Comparison of ENCODE assay signal across 14 cellular contexts in the genomic region with DNA sequence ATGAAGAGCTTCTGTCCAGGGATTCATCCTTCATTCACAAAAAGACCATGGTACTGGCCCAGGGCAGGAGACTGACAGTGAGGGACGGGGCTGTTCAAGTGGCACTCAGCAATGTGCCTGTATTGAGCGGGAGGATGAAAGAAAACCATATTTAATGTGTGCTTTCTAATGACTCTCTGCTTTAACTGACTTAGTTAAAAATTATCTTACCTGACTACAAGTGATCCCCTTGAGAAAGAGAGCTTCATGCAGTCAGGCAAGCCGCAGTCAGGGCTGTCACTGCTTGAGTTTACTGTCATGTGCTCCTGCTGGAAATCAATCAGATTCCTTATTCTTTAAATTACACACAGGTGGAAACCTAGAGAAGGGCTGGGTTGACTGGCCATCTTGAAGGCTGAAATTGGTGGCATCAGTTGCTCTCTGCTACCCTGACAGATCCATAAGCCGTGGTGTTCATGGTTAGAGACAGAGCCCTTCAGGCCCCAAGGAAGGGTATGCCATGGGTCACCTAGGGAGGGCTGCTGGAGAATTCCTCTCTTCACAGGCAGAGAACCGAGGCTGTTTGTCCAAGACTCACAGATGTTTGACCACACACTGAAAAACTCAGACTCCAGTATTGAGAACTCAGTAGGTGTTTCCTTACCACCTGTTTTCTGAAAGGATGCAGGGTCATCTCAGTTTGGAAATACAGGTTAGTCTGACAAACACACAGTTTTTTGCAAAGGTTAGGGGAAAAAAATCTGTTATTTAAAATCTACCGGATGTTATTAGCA.
DNase-seq lines count a peak whose midpoint lies in the region; ATAC-seq and TF ChIP-seq lines count a peak whose summit lies in the region.
"Had no signal": no experiment of that assay in that cellular context is flagged by ENCODE, and none has a peak within 500 bp of the region (broad histone marks: within the 10 kb centered on the region; RNA-seq: fewer than 3 reads in every experiment).

No MANE protein-coding gene starts in this region.

- peak overlapping the region; percentile 35 for H2BK5ac ChIP-seq in mesenchymal stem cell (ENCODE audit: low read depth, low read length, poor library complexity, severe bottlenecking)

- intact Hi-C loops in MCF 10A (cut with micrococcal nuclease), result no loop called here

- H3K4me3 Mint-ChIP-seq in MCF 10A (ENCODE audit: unreplicated experiment), result no peak overlapping the region
- H3K4me3 Mint-ChIP-seq: activated naive CD8-positive, alpha-beta T cell had no signal

- H2AFZ ChIP-seq in MM.1S (ENCODE audit: low read length) (no peak overlapping the region), mesenchymal stem cell (ENCODE audit: low read depth, low read length) (no peak overlapping the region), Karpas-422 (ENCODE audit: low read length) (no peak overlapping the region)

- no peak overlapping the region for H2BK15ac ChIP-seq in mesenchymal stem cell (ENCODE audit: low read depth, poor library complexity, severe bottlenecking)

- peak overlapping the region; percentile 97 for H3K27ac ChIP-seq in MM.1S (ENCODE audit: low read length)
- peak overlapping the region; percentile 45 for H3K27ac ChIP-seq in mesenchymal stem cell (ENCODE audit: low read length, poor library complexity, severe bottlenecking)
- no peak overlapping the region for H3K27ac ChIP-seq in Karpas-422 (ENCODE audit: low read length)
- H3K27ac ChIP-seq: C4-2B had no signal

- no peaks in the 10 kb centered on the region for H3K9me3 ChIP-seq in MM.1S (replicated peaks; ENCODE audit: insufficient read depth, low read length)
- no peaks in the 10 kb centered on the region for H3K9me3 ChIP-seq in mesenchymal stem cell (ENCODE audit: control insufficient read depth, low read length)
- no peaks in the 10 kb centered on the region for H3K9me3 ChIP-seq in Karpas-422 (ENCODE audit: low read length)

- POLR2A ChIA-PET in MCF 10A (lab: Yijun Ruan, JAX), result interaction anchor here (0.5 to 1.8 kb wide), 5 partner anchors 9 to 105 kb away, joined by 3 to 7 read pairs (median 3); no protein-coding TSS in a partner anchor

- H2BK12ac ChIP-seq in mesenchymal stem cell (ENCODE audit: low read length in 2 of 2), result no peak overlapping the region

- H3K79me2 ChIP-seq in MM.1S (ENCODE audit: low read length), result peaks cover 72% of the 10 kb centered on the region
- H3K79me2 ChIP-seq in Karpas-422 (ENCODE audit: low read length), result no peaks in the 10 kb centered on the region

- no peaks in the 10 kb centered on the region for H3K36me3 Mint-ChIP-seq in MCF 10A (ENCODE audit: insufficient read depth, unreplicated experiment)
- H3K36me3 Mint-ChIP-seq: activated naive CD8-positive, alpha-beta T cell had no signal

- H3K36me3 ChIP-seq in H7 (replicated peaks; ENCODE audit: control insufficient read depth, insufficient read depth, low read length) (no peaks in the 10 kb centered on the region), MM.1S (replicated peaks; ENCODE audit: insufficient read depth, low read length) (no peaks in the 10 kb centered on the region), mesenchymal stem cell (ENCODE audit: control insufficient read depth in 1 of 2, insufficient read depth in 2 of 2, low read depth in 1 of 2, low read length in 2 of 2) (peaks cover 3 to 4% of the 10 kb centered on the region in 2 experiments), Karpas-422 (ENCODE audit: insufficient read depth, low read length) (no peaks in the 10 kb centered on the region)

- H3K18ac ChIP-seq in mesenchymal stem cell (ENCODE audit: low read depth in 1 of 2, low read length in 2 of 2), result no peak overlapping the region

- no peaks in the 10 kb centered on the region for H3K79me1 ChIP-seq in mesenchymal stem cell (replicated peaks; ENCODE audit: low read length, poor library complexity, severe bottlenecking)

- no peak overlapping the region for H4K8ac ChIP-seq in mesenchymal stem cell (ENCODE audit: low read length)

- no peak overlapping the region for H2BK120ac ChIP-seq in mesenchymal stem cell (ENCODE audit: low read depth, low read length)

- H3K9ac ChIP-seq in MM.1S (ENCODE audit: low read length) (peak overlapping the region; percentile 73), mesenchymal stem cell (ENCODE audit: low read length) (peak overlapping the region; percentile 9), Karpas-422 (ENCODE audit: low read length) (no peak overlapping the region)

- H3F3A ChIP-seq in MM.1S (ENCODE audit: insufficient read depth, low read length), result peaks cover 47% of the 10 kb centered on the region

- no TSS peak for BruUV-seq in MCF 10A (replicated peaks; lab: Mats Ljungman, UMichigan)

- CTCF ChIA-PET in MCF 10A (lab: Yijun Ruan, JAX), result interaction anchor here (0.6 to 2.2 kb wide), 2 partner anchors 13 to 21 kb away, joined by 3 to 5 read pairs; no protein-coding TSS in a partner anchor

- no peak for TF ChIP-seq CTCF in MM.1S (IDR thresholded peaks at IDR 0.05; ENCODE audit: low read length)
- no peak for TF ChIP-seq CTCF in MCF 10A (IDR thresholded peaks at IDR 0.05; ENCODE audit: unreplicated experiment)

- H3K4ac ChIP-seq in mesenchymal stem cell (ENCODE audit: low read depth in 1 of 2, low read length in 2 of 2), result no peak overlapping the region

- H2AK5ac ChIP-seq in mesenchymal stem cell (ENCODE audit: low read length, severe bottlenecking), result no peak overlapping the region

- no peaks in the 10 kb centered on the region for H3K27me3 Mint-ChIP-seq in MCF 10A (ENCODE audit: insufficient read depth, unreplicated experiment)

- H3K4me2 ChIP-seq in MM.1S (ENCODE audit: low read depth, low read length) (peak overlapping the region; percentile 77), mesenchymal stem cell (ENCODE audit: low read length, poor library complexity, severe bottlenecking) (peak overlapping the region; percentile 4), Karpas-422 (ENCODE audit: low read depth, low read length, poor library complexity, severe bottlenecking) (no peak overlapping the region)

- ATAC-seq in GM18498 (IDR thresholded peaks at IDR 0.05; ENCODE audit: unreplicated experiment), result peak; percentile 22
- ATAC-seq: stimulated activated naive CD8-positive, alpha-beta T cell treated with anti-CD3 and anti-CD28 coated beads, Interleukin-15, Interleukin-2, amounts not matched to agents 100 U/mL and 50 U/mL, for 24 hours had no signal

- 94% methylated on average over 5 of the region's 6 CpGs for WGBS in mesenchymal stem cell

- DNase-seq in H7 (peak; percentile 44), MM.1S (peak; percentile 89), mesenchymal stem cell (no peak), MCF 10A (ENCODE audit: unreplicated experiment) (no peak), Karpas-422 (no peak), NCI-H1436 (lab: John Stamatoyannopoulos, UW) (no peak), retina (no peak)
- DNase-seq: kidney; NK-92 treated with Interleukin-12 subunit alpha and Interleukin-12 subunit beta, amount 100 ng/mL, for 24 hours; stimulated activated naive CD8-positive, alpha-beta T cell treated with anti-CD3 and anti-CD28 coated beads, Interleukin-15, Interleukin-2, amounts not matched to agents 100 U/mL and 50 U/mL, for 24 hours had no signal

- H3K9me3 Mint-ChIP-seq in MCF 10A (ENCODE audit: unreplicated experiment), result no peaks in the 10 kb centered on the region

- H4K20me1 ChIP-seq in MM.1S (ENCODE audit: insufficient read depth, low read length), result no peaks in the 10 kb centered on the region
- H4K20me1 ChIP-seq in Karpas-422 (ENCODE audit: insufficient read depth, low read depth, low read length), result no peaks in the 10 kb centered on the region

- H3K4me3 ChIP-seq in H7 (ENCODE audit: insufficient read depth, low read depth, low read length) (no peak overlapping the region), MM.1S (ENCODE audit: low read length) (peak overlapping the region; percentile 44), mesenchymal stem cell (ENCODE audit: insufficient read depth in 1 of 2, low read depth in 1 of 2, low read length in 2 of 2) (no peak overlapping the region), Karpas-422 (ENCODE audit: low read length) (no peak overlapping the region)
- H3K4me3 ChIP-seq: skin epidermis had no signal

- no peak overlapping the region for H3K27ac Mint-ChIP-seq in MCF 10A (ENCODE audit: low read depth, unreplicated experiment)
- H3K27ac Mint-ChIP-seq: activated naive CD8-positive, alpha-beta T cell had no signal

- H3K27me3 ChIP-seq in H7 (ENCODE audit: control insufficient read depth, insufficient read depth, low read length) (no peaks in the 10 kb centered on the region), MM.1S (replicated peaks; ENCODE audit: insufficient read depth, low read length) (no peaks in the 10 kb centered on the region), mesenchymal stem cell (ENCODE audit: control insufficient read depth in 1 of 2, insufficient read depth in 1 of 2, low read length in 2 of 2) (no peaks in the 10 kb centered on the region), Karpas-422 (ENCODE audit: low read length) (no peaks in the 10 kb centered on the region)

- peaks cover 57% of the 10 kb centered on the region for H3K4me1 Mint-ChIP-seq in MCF 10A (ENCODE audit: insufficient read depth, unreplicated experiment)

- H4K91ac ChIP-seq in mesenchymal stem cell (ENCODE audit: low read length), result no peak overlapping the region

- H3K9me2 ChIP-seq in MM.1S (replicated peaks; ENCODE audit: insufficient read depth, low read length), result no peaks in the 10 kb centered on the region
- no peaks in the 10 kb centered on the region for H3K9me2 ChIP-seq in Karpas-422 (replicated peaks; ENCODE audit: insufficient read depth, low read length)

- H3K4me1 ChIP-seq in MM.1S (ENCODE audit: low read length), result peaks cover 66% of the 10 kb centered on the region
- peaks cover 31% of the 10 kb centered on the region for H3K4me1 ChIP-seq in mesenchymal stem cell (ENCODE audit: control insufficient read depth, insufficient read depth, low read depth, low read length)
- no peaks in the 10 kb centered on the region for H3K4me1 ChIP-seq in Karpas-422 (ENCODE audit: low read length)

- H3K14ac ChIP-seq in mesenchymal stem cell (ENCODE audit: low read length in 2 of 2), result no peak overlapping the region

- peak overlapping the region in 1 of 2 experiments; percentile 5 for H3K23ac ChIP-seq in mesenchymal stem cell (ENCODE audit: low read length in 2 of 2)

Comparison
In these comparisons a context has a peak if more than half of its experiments do, and no peak if none do; other contexts are left out.
1. DNase-seq: peak in H7 (single experiment) and MM.1S (single experiment); none in mesenchymal stem cell (single experiment), MCF 10A (single experiment), Karpas-422 (single experiment), NCI-H1436 (single experiment) and retina (single experiment).